ENCODE assay signal across 8 cellular contexts in the genomic region with DNA sequence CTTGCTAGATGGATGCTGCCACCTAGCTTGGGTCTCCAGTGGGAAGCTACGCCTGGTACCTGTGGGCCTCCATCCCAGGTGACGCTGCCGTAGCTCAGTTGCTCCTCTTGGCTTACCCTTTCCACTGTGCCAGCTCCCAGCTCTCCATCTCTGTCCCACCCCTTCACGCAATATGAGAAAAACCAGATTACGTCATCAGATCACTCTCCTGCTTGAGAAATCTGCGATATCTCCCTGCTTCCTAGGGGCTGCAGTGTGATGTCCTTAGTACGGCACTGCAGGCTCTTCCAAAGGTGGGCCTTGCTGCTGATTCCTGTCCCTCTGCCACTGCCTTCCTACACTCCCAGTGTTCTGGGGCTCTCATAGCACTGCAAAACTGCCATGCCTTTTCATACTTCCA. TPM values are rescaled to one million over a fixed set of nuclear protein-coding genes. Genes with fewer than 3 reads are reported as not detected.
"Had no signal": no experiment of that assay in that cellular context is flagged by ENCODE, and none has a peak within 500 bp of the region (broad histone marks: within the 10 kb centered on the region; RNA-seq: fewer than 3 reads in every experiment).

No MANE protein-coding gene starts in this region.

- H3K9me3 Mint-ChIP-seq: GM23338, IgD-negative memory B cell had no signal

- H3K4me1 ChIP-seq: HAP-1 had no signal

- H3K9me3 ChIP-seq: HAP-1 had no signal

- H3K4me3 ChIP-seq: GM23338, HAP-1 had no signal

- H3K4me3 Mint-ChIP-seq: GM23338 had no signal

- H3K36me3 Mint-ChIP-seq: IgD-negative memory B cell had no signal

- H3K27ac Mint-ChIP-seq: GM23338, IgD-negative memory B cell had no signal

- DNase-seq: H7, KG1 had no signal

- H3K36me3 ChIP-seq: HAP-1 had no signal

- H3K4me1 Mint-ChIP-seq: GM23338, IgD-negative memory B cell had no signal

- ATAC-seq: GM23338, HCT116 had no signal

RNA-seq across cellular contexts. Expression of a gene that starts 28.9 kb away (rescaled TPM):
- total RNA-seq: GM23338, H4, HT-29 had no signal
- polyA plus RNA-seq: IgD-negative memory B cell had no signal
